Comparison of ENCODE assay signal across 20 cellular contexts in the genomic region with DNA sequence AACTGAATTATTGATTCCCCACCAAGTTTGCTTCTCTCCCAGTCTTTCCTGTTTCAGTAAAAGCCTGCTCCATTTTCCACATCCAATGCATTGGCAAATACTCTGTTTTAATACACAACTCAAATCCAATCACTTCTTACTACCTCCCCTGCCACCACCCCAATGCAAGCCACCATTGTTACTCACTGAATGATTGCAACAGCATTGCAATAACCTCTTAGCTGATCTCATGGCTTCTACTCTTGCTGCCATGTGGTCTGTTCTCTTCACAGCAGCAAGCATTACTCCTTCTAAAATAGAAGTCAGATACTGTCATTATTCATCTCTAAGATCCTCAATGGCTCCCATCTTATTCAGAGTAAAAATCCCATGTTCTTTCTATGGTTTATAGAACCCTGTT.
DNase-seq lines count a peak whose midpoint lies in the region; ATAC-seq and TF ChIP-seq lines count a peak whose summit lies in the region.
"Had no signal": no experiment of that assay in that cellular context is flagged by ENCODE, and none has a peak within 500 bp of the region (broad histone marks: within the 10 kb centered on the region; RNA-seq: fewer than 3 reads in every experiment).

No MANE protein-coding gene starts in this region.

- H3K27me3 ChIP-seq in IMR-90 (ENCODE audit: control insufficient read depth, insufficient read depth, low read length) (no peaks in the 10 kb centered on the region), esophagus squamous epithelium (no peaks in the 10 kb centered on the region), mesendoderm (ENCODE audit: insufficient read depth, low read length, poor library complexity) (no peaks in the 10 kb centered on the region)
- H3K27me3 ChIP-seq: BLaER1, Peyer's patch had no signal

- no peaks in the 10 kb centered on the region for H3K9me3 ChIP-seq in IMR-90 (ENCODE audit: control insufficient read depth, insufficient read depth, low read length)
- no peaks in the 10 kb centered on the region for H3K9me3 ChIP-seq in esophagus squamous epithelium
- H3K9me3 ChIP-seq: A549, BLaER1, HAP-1, Peyer's patch had no signal

- POLR2A ChIA-PET in IMR-90 (lab: Charles Lee; ENCODE audit: unreplicated experiment) = no interaction called here

- H3K23ac ChIP-seq in IMR-90 (ENCODE audit: low read depth, low read length) (no peak overlapping the region), mesendoderm (ENCODE audit: low read length) (no peak overlapping the region)

- in situ Hi-C loops in IMR-90 (cut with MboI; ENCODE audit: low sequenced_read_pairs) = no loop called here

- no peak overlapping the region for H2BK15ac ChIP-seq in IMR-90 (ENCODE audit: low read depth, low read length)
- no peak overlapping the region for H2BK15ac ChIP-seq in mesendoderm (replicated peaks; ENCODE audit: low read depth)

- H3K18ac ChIP-seq in IMR-90 (ENCODE audit: low read depth, low read length) = no peak overlapping the region
- no peak overlapping the region for H3K18ac ChIP-seq in mesendoderm (ENCODE audit: low read length)

- H3K4me1 ChIP-seq in IMR-90 (ENCODE audit: control insufficient read depth, insufficient read depth, low read length) (no peaks in the 10 kb centered on the region), esophagus squamous epithelium (no peaks in the 10 kb centered on the region), mesendoderm (ENCODE audit: control insufficient read depth, low read depth, low read length) (no peaks in the 10 kb centered on the region)
- H3K4me1 ChIP-seq: A549, BLaER1, HAP-1, Peyer's patch had no signal

- H3K56ac ChIP-seq in IMR-90 (ENCODE audit: extremely low read depth, insufficient read depth, low read length) (no peak overlapping the region), mesendoderm (ENCODE audit: low read length) (no peak overlapping the region)

- H2AK9ac ChIP-seq in IMR-90 (replicated peaks; ENCODE audit: low read depth, low read length, poor library complexity) = no peak overlapping the region

- TF ChIP-seq RAD21 in IMR-90 (IDR thresholded peaks at IDR 0.05; ENCODE audit: low read length) = no peak

- TF ChIP-seq CTCF in AG10803 (conservative IDR thresholded peaks at IDR 0.05; ENCODE audit: low read length) (no peak), IMR-90 (conservative IDR thresholded peaks at IDR 0.05; ENCODE audit: low read depth, low read length) (no peak), epithelial cell of esophagus (IDR thresholded peaks at IDR 0.05; ENCODE audit: insufficient read depth, low read depth, low read length, missing control alignments) (no peak), esophagus squamous epithelium (IDR thresholded peaks at IDR 0.05) (no peak)

- H4K5ac ChIP-seq in IMR-90 (ENCODE audit: low read depth, low read length) (no peak overlapping the region), mesendoderm (ENCODE audit: low read length) (no peak overlapping the region)

- H4K91ac ChIP-seq in IMR-90 (ENCODE audit: insufficient read depth, low read depth, low read length) = no peak overlapping the region

- no peaks in the 10 kb centered on the region for H3K79me2 ChIP-seq in mesendoderm (ENCODE audit: control insufficient read depth, insufficient read depth, low read length)

- no peak for TF ChIP-seq POLR2A in IMR-90 (IDR thresholded peaks at IDR 0.05; ENCODE audit: low read depth, low read length)
- no peak for TF ChIP-seq POLR2A in esophagus squamous epithelium (IDR thresholded peaks at IDR 0.05)

- H2AFZ ChIP-seq in IMR-90 (replicated peaks; ENCODE audit: low read length, poor library complexity) = no peak overlapping the region
- H2AFZ ChIP-seq: GM23338 had no signal

- H3K79me1 ChIP-seq in IMR-90 (ENCODE audit: low read depth in 1 of 2, low read length in 2 of 2) (no peaks in the 10 kb centered on the region), mesendoderm (ENCODE audit: low read length) (no peaks in the 10 kb centered on the region)

- H3K27ac ChIP-seq in IMR-90 (ENCODE audit: insufficient read depth, low read length) (no peak overlapping the region), esophagus squamous epithelium (no peak overlapping the region), mesendoderm (ENCODE audit: low read depth, low read length) (no peak overlapping the region)
- H3K27ac ChIP-seq: A549, BLaER1, KMS-11, Peyer's patch had no signal

- H2BK5ac ChIP-seq in IMR-90 (ENCODE audit: low read depth, low read length, poor library complexity, severe bottlenecking) (no peak overlapping the region), mesendoderm (ENCODE audit: low read length) (no peak overlapping the region)

- no peak overlapping the region for H2BK120ac ChIP-seq in IMR-90 (ENCODE audit: low read depth, low read length)
- H2BK120ac ChIP-seq in mesendoderm (ENCODE audit: low read depth, low read length) = no peak overlapping the region

- H3K4ac ChIP-seq in IMR-90 (ENCODE audit: low read depth, low read length) (no peak overlapping the region), mesendoderm (ENCODE audit: low read depth, low read length) (no peak overlapping the region)

- H3K9ac ChIP-seq in IMR-90 (ENCODE audit: low read depth, low read length) = no peak overlapping the region
- no peak overlapping the region for H3K9ac ChIP-seq in mesendoderm (ENCODE audit: low read length)
- H3K9ac ChIP-seq: BLaER1, KMS-11 had no signal

- no peaks in the 10 kb centered on the region for H4K20me1 ChIP-seq in IMR-90 (ENCODE audit: insufficient read depth, low read length)
- H4K20me1 ChIP-seq: BLaER1 had no signal

- H3K4me2 ChIP-seq in IMR-90 (ENCODE audit: low read depth, low read length) (no peak overlapping the region), mesendoderm (ENCODE audit: low read length) (no peak overlapping the region)
- H3K4me2 ChIP-seq: A549, BLaER1, GM23338, KMS-11 had no signal

- H4K8ac ChIP-seq in IMR-90 (ENCODE audit: low read depth in 2 of 2, low read length in 2 of 2) (no peak overlapping the region), mesendoderm (ENCODE audit: low read depth, low read length) (no peak overlapping the region)

- H3K14ac ChIP-seq in IMR-90 (replicated peaks; ENCODE audit: low read depth, low read length) = no peak overlapping the region

- no peaks in the 10 kb centered on the region for H3K9me1 ChIP-seq in IMR-90 (ENCODE audit: insufficient read depth, low read length)

- H2BK20ac ChIP-seq in IMR-90 (ENCODE audit: low read depth, low read length) = no peak overlapping the region

- ATAC-seq in IMR-90 (ENCODE audit: low read depth) = no peak
- ATAC-seq: A549, GM23338 had no signal

- H3K4me3 ChIP-seq in AG10803 (ENCODE audit: low read length) (no peak overlapping the region), IMR-90 (ENCODE audit: insufficient read depth, low read depth, low read length) (no peak overlapping the region), epithelial cell of esophagus (ENCODE audit: low read length) (no peak overlapping the region), esophagus squamous epithelium (no peak overlapping the region), mesendoderm (ENCODE audit: low read length) (no peak overlapping the region)
- H3K4me3 ChIP-seq: A549, BLaER1, GM23338, HAP-1, Peyer's patch had no signal

- intact Hi-C loops in IMR-90 (cut with micrococcal nuclease) = no loop called here
- intact Hi-C loops in esophagus squamous epithelium (cut with DNase I) = no loop called here

- DNase-seq in AG10803 (ENCODE audit: low read depth) (peak; percentile 72), IMR-90 (peak; percentile 16), epithelial cell of esophagus (ENCODE audit: low read depth) (peak; percentile 41), iris pigment epithelial cell (ENCODE audit: low read depth) (peak; percentile 17), esophagus squamous epithelium (lab: John Stamatoyannopoulos, UW) (no peak), NCI-H748 treated with DMSO at 0.1 percent for 48 hours (lab: John Stamatoyannopoulos, UW) (no peak), mesendoderm (no peak)
- DNase-seq: CD4-positive, alpha-beta T cell; COR-L47; DMS79; NCI-H1694; NCI-H2081; NCI-H2171; NCI-H524 treated with DMSO at 0.1 percent for 48 hours; Peyer's patch had no signal

- BruUV-seq in IMR-90 (replicated peaks; lab: Mats Ljungman, UMichigan) = no TSS peak

- dilution Hi-C loops in IMR-90 (cut with HindIII; ENCODE audit: low sequenced_read_pairs, unreplicated experiment) = no loop called here

- H3K36me3 ChIP-seq in IMR-90 (ENCODE audit: control insufficient read depth, insufficient read depth, low read length) (no peaks in the 10 kb centered on the region), esophagus squamous epithelium (no peaks in the 10 kb centered on the region), mesendoderm (ENCODE audit: control insufficient read depth, insufficient read depth, low read length) (no peaks in the 10 kb centered on the region)
- H3K36me3 ChIP-seq: BLaER1, HAP-1, Peyer's patch had no signal

- CTCF ChIA-PET in IMR-90 (lab: Yijun Ruan, JAX) = no interaction called here

- H2AK5ac ChIP-seq in IMR-90 (ENCODE audit: low read depth, low read length) (no peak overlapping the region), mesendoderm (ENCODE audit: low read length) (no peak overlapping the region)

TF ChIP-seq in IMR-90, 13 proteins besides CTCF, POLR2A, EP300 and RAD21:
- peak; percentile 66 for TF ChIP-seq CEBPB (IDR thresholded peaks at IDR 0.05; ENCODE audit: low read depth, low read length)
- TF ChIP-seq MAFK (IDR thresholded peaks at IDR 0.05; ENCODE audit: low read depth, low read length) = no peak
- no peak for TF ChIP-seq MXI1 (IDR thresholded peaks at IDR 0.05; ENCODE audit: borderline replicate concordance, low read depth, low read length)
- TF ChIP-seq SMC3 (IDR thresholded peaks at IDR 0.05; ENCODE audit: low read depth, low read length) = no peak

Comparison
In these comparisons a context has a peak if more than half of its experiments do, and no peak if none do; other contexts are left out.
1. DNase-seq: peak in AG10803 (single experiment), IMR-90 (single experiment), epithelial cell of esophagus (single experiment) and iris pigment epithelial cell (single experiment); none in esophagus squamous epithelium (single experiment), NCI-H748 treated with DMSO at 0.1 percent for 48 hours (single experiment) and mesendoderm (single experiment).